In the genomic region with DNA sequence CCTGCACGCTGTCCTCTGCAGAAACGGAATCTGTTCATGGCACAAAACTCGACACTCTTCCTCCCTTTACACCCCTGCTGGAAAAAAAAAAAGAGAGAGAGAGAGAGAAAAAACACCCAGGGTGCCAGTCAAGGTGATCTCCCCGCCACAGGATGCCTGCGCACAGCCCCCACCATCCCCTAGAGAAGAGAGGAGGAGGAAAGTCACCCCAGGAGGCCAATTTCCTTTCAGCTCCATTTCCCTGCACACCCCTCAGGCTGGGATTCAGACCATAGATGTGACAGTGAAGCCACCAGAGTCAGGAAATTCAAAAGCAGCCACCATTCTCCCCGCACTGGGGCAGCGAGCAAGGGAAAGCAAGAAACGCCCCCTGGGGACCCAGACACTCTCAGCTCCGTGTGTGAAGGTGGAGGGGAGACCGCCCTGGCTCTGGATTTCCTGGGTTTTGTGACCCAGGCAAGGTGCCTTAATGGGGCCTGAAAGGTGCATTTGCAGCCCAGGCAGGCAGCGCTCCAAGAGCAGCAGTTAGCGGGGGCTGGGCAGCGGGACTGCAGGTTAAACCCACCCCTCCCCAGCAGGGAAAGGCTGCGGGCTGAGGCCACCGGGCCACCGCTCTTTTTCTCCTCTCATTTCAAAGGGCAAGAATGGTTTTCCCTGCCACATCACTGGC, we compare ENCODE assay signal across 14 cellular contexts.
DNase-seq lines count a peak whose midpoint lies in the region; ATAC-seq and TF ChIP-seq lines count a peak whose summit lies in the region.
"Had no signal": no experiment of that assay in that cellular context is flagged by ENCODE, and none has a peak within 500 bp of the region (broad histone marks: within the 10 kb centered on the region; RNA-seq: fewer than 3 reads in every experiment).

No MANE protein-coding gene starts in this region.

- H3K27me3 ChIP-seq in Peyer's patch (no peaks in the 10 kb centered on the region), mesendoderm (ENCODE audit: insufficient read depth, low read length, poor library complexity) (no peaks in the 10 kb centered on the region)

- no peak overlapping the region for H4K5ac ChIP-seq in mesendoderm (ENCODE audit: low read length)

- H2BK5ac ChIP-seq in mesendoderm (ENCODE audit: low read length), result no peak overlapping the region

- H3K9me3 ChIP-seq in Peyer's patch, result no peaks in the 10 kb centered on the region
- H3K9me3 ChIP-seq: Caco-2, left lung had no signal

- no peak overlapping the region for H3K23ac ChIP-seq in mesendoderm (ENCODE audit: low read length)

- H3K4me3 Mint-ChIP-seq in chondrocyte (ENCODE audit: unreplicated experiment), result no peak overlapping the region
- H3K4me3 Mint-ChIP-seq: natural killer cell treated with Interleukin-12 subunit alpha and Interleukin-12 subunit beta and Interleukin-15 and Interleukin-18, amount 100 ng/mL, for 72 hours had no signal

- no peak overlapping the region for H4K8ac ChIP-seq in mesendoderm (ENCODE audit: low read depth, low read length)

- H3K27me3 Mint-ChIP-seq in chondrocyte (ENCODE audit: low read depth), result peaks cover 15% of the 10 kb centered on the region

- ATAC-seq in GM19035 (IDR thresholded peaks at IDR 0.05; ENCODE audit: unreplicated experiment) (no peak), HG02763 (IDR thresholded peaks at IDR 0.05; ENCODE audit: unreplicated experiment) (no peak)
- ATAC-seq: activated CD4-positive, CD25-positive, alpha-beta regulatory T cell treated with anti-CD3 and anti-CD28 coated beads, Interleukin-2, amount 50 U/mL, for 24 hours; left lung; natural killer cell treated with Interleukin-12 subunit alpha and Interleukin-12 subunit beta and Interleukin-15 and Interleukin-18, amount 100 ng/mL, for 72 hours had no signal

- no peak overlapping the region for H2AK5ac ChIP-seq in mesendoderm (ENCODE audit: low read length)

- WGBS in mesendoderm (ENCODE audit: extremely low coverage, insufficient coverage, low lambda C conversion rate), result no CpG with 5 or more reads among the region's 16 CpGs

- no peaks in the 10 kb centered on the region for H3K79me1 ChIP-seq in mesendoderm (ENCODE audit: low read length)

- no peak overlapping the region for H3K27ac Mint-ChIP-seq in chondrocyte (ENCODE audit: unreplicated experiment)

- no peak for TF ChIP-seq POLR2A in Peyer's patch (IDR thresholded peaks at IDR 0.05)

- TF ChIP-seq CTCF in Peyer's patch (IDR thresholded peaks at IDR 0.05), result no peak
- no peak for TF ChIP-seq CTCF in chondrocyte (IDR thresholded peaks at IDR 0.05)

- H3K4me1 Mint-ChIP-seq in chondrocyte (ENCODE audit: low read depth), result no peaks in the 10 kb centered on the region

- H3K9ac ChIP-seq in mesendoderm (ENCODE audit: low read length), result no peak overlapping the region

- H3K9me3 Mint-ChIP-seq in chondrocyte (ENCODE audit: low read depth), result no peaks in the 10 kb centered on the region
- H3K9me3 Mint-ChIP-seq: natural killer cell treated with Interleukin-12 subunit alpha and Interleukin-12 subunit beta and Interleukin-15 and Interleukin-18, amount 100 ng/mL, for 72 hours had no signal

- H3K4me1 ChIP-seq in Peyer's patch, result peaks cover 0 to 16% (median 5%) of the 10 kb centered on the region in 4 donors
- peaks cover 8% of the 10 kb centered on the region for H3K4me1 ChIP-seq in mesendoderm (ENCODE audit: control insufficient read depth, low read depth, low read length)
- H3K4me1 ChIP-seq: Caco-2 had no signal

- no peak overlapping the region for H3K4me3 ChIP-seq in Peyer's patch
- H3K4me3 ChIP-seq in mesendoderm (ENCODE audit: low read length), result no peak overlapping the region
- H3K4me3 ChIP-seq: left lung had no signal

- no peak overlapping the region for H2BK120ac ChIP-seq in mesendoderm (ENCODE audit: low read depth, low read length)

- H2BK15ac ChIP-seq in mesendoderm (replicated peaks; ENCODE audit: low read depth), result no peak overlapping the region

- no peak overlapping the region for H3K4ac ChIP-seq in mesendoderm (ENCODE audit: low read depth, low read length)

- H3K36me3 ChIP-seq in Peyer's patch, result no peaks in the 10 kb centered on the region
- no peaks in the 10 kb centered on the region for H3K36me3 ChIP-seq in mesendoderm (ENCODE audit: control insufficient read depth, insufficient read depth, low read length)
- H3K36me3 ChIP-seq: left lung had no signal

- H3K56ac ChIP-seq in mesendoderm (ENCODE audit: low read length), result no peak overlapping the region

- H3K4me2 ChIP-seq in mesendoderm (ENCODE audit: low read length), result no peak overlapping the region

- H3K36me3 Mint-ChIP-seq in chondrocyte (ENCODE audit: low read depth), result peaks cover 3% of the 10 kb centered on the region
- H3K36me3 Mint-ChIP-seq: natural killer cell treated with Interleukin-12 subunit alpha and Interleukin-12 subunit beta and Interleukin-15 and Interleukin-18, amount 100 ng/mL, for 72 hours had no signal

- peak; percentile 55 to 78 (median 63) for DNase-seq in stimulated activated naive CD4-positive, alpha-beta T cell (lab: John Stamatoyannopoulos, UW)
- no peak for DNase-seq in stimulated activated naive CD4-positive, alpha-beta T cell treated with Interleukin-2 at 50 U/mL for 16 hours (lab: John Stamatoyannopoulos, UW)
- peak in 2 of 3 donors; percentile 27 to 37 for DNase-seq in Peyer's patch
- peak; percentile 43 for DNase-seq in mesendoderm
- DNase-seq in chondrocyte (ENCODE audit: low spot score), result no peak
- DNase-seq: central memory CD4-positive, alpha-beta T cell; HCEC 1CT; left lung had no signal

- H3K27ac ChIP-seq in Peyer's patch, result peak overlapping the region in 1 of 4 donors; percentile 32
- H3K27ac ChIP-seq in mesendoderm (ENCODE audit: low read depth, low read length), result no peak overlapping the region
- H3K27ac ChIP-seq: HL-60, left lung had no signal

- H3K18ac ChIP-seq in mesendoderm (ENCODE audit: low read length), result no peak overlapping the region

- H3K79me2 ChIP-seq in mesendoderm (ENCODE audit: control insufficient read depth, insufficient read depth, low read length), result no peaks in the 10 kb centered on the region

Comparison
In these comparisons a context has a peak if more than half of its experiments do, and no peak if none do; other contexts are left out.
1. DNase-seq: peak in stimulated activated naive CD4-positive, alpha-beta T cell (6 of 6), Peyer's patch (2 of 3) and mesendoderm (single experiment); none in stimulated activated naive CD4-positive, alpha-beta T cell treated with Interleukin-2 at 50 U/mL for 16 hours (single experiment) and chondrocyte (single experiment).